Comparison of ENCODE assay signal across 8 cellular contexts in genomic region chr12:110585231-110585799, GRCh38. TPM values are rescaled to one million over a fixed set of nuclear protein-coding genes. Genes with fewer than 3 reads are reported as not detected.
A peak's percentile ranks its signal among the peaks of the same experiment; 100 is the strongest.
DNase-seq lines count a peak whose midpoint lies in the region; ATAC-seq and TF ChIP-seq lines count a peak whose summit lies in the region.

No MANE protein-coding gene starts in this region.

- CTCF ChIA-PET in activated CD4-positive, alpha-beta T cell treated with anti-CD3 and anti-CD28 coated beads, Interleukin-2, amount 10 ng/mL, durations not matched to agents 7 days and 5 days (lab: Charles Lee) = interaction anchor here (1.3 to 2.3 kb wide), 5 partner anchors 9 to 154 kb away, joined by 3 to 15 read pairs (median 8); partner anchors contain the start of genes FAM216A and GPN3

- no peaks in the 10 kb centered on the region for H3K9me3 Mint-ChIP-seq in activated CD4-positive, alpha-beta T cell treated with anti-CD3 and anti-CD28 coated beads, Interleukin-2, amount 10 ng/mL, durations not matched to agents 7 days and 5 days

- POLR2A ChIA-PET in activated CD4-positive, alpha-beta T cell treated with anti-CD3 and anti-CD28 coated beads, Interleukin-2, amount 10 ng/mL, durations not matched to agents 7 days and 5 days (lab: Charles Lee) = interaction anchor here (0.6 kb wide), 2 partner anchors 10 to 63 kb away, joined by 3 to 4 read pairs; no protein-coding TSS in a partner anchor

- H3K27ac ChIP-seq in smooth muscle cell (ENCODE audit: low read depth) = no peak overlapping the region

- H3K27me3 Mint-ChIP-seq in activated CD4-positive, alpha-beta T cell treated with anti-CD3 and anti-CD28 coated beads, Interleukin-2, amount 10 ng/mL, durations not matched to agents 7 days and 5 days = no peaks in the 10 kb centered on the region

- no peaks in the 10 kb centered on the region for H3K9me3 ChIP-seq in smooth muscle cell (replicated peaks; ENCODE audit: low read depth)

- H4K20me1 ChIP-seq in smooth muscle cell (ENCODE audit: low read depth) = peaks cover 24% of the 10 kb centered on the region

- H3K36me3 Mint-ChIP-seq in activated CD4-positive, alpha-beta T cell treated with anti-CD3 and anti-CD28 coated beads, Interleukin-2, amount 10 ng/mL, durations not matched to agents 7 days and 5 days (ENCODE audit: low read depth) = peaks cover 11% of the 10 kb centered on the region

- DNase-seq in HT1080 (ENCODE audit: low read depth) = peak; percentile 19
- DNase-seq in activated CD4-positive, alpha-beta T cell treated with anti-CD3 and anti-CD28 coated beads, Interleukin-2, amount 10 ng/mL, durations not matched to agents 7 days and 5 days = peak; percentile 61
- DNase-seq in fibroblast of peridontal ligament (ENCODE audit: extremely low read depth) = peak; percentile 49
- DNase-seq in smooth muscle cell (lab: John Stamatoyannopoulos, UW; ENCODE audit: unreplicated experiment) = no peak
- DNase-seq in 8988T = no peak

- H3K9ac ChIP-seq in smooth muscle cell (ENCODE audit: low read depth) = no peak overlapping the region

- peaks cover 50% of the 10 kb centered on the region for H3K4me1 Mint-ChIP-seq in activated CD4-positive, alpha-beta T cell treated with anti-CD3 and anti-CD28 coated beads, Interleukin-2, amount 10 ng/mL, durations not matched to agents 7 days and 5 days

- ATAC-seq in GM19395 (IDR thresholded peaks at IDR 0.05; ENCODE audit: unreplicated experiment) (no peak), GM21423 (IDR thresholded peaks at IDR 0.05; ENCODE audit: unreplicated experiment) (no peak), HG03354 (IDR thresholded peaks at IDR 0.05; ENCODE audit: poor library complexity, severe bottlenecking, unreplicated experiment) (no peak)

- H2AFZ ChIP-seq in smooth muscle cell (ENCODE audit: low read depth) = peak overlapping the region; percentile 71

- peak overlapping the region; percentile 43 for H3K4me2 ChIP-seq in smooth muscle cell

- H3K4me1 ChIP-seq in smooth muscle cell (ENCODE audit: low read depth) = peaks cover 6% of the 10 kb centered on the region

- WGBS in smooth muscle cell (ENCODE audit: low lambda C conversion rate) = 30% methylated on average over 7 of the region's 7 CpGs

- peak overlapping the region; percentile 46 for H3K4me3 Mint-ChIP-seq in activated CD4-positive, alpha-beta T cell treated with anti-CD3 and anti-CD28 coated beads, Interleukin-2, amount 10 ng/mL, durations not matched to agents 7 days and 5 days

- peak overlapping the region; percentile 94 for H3K27ac Mint-ChIP-seq in activated CD4-positive, alpha-beta T cell treated with anti-CD3 and anti-CD28 coated beads, Interleukin-2, amount 10 ng/mL, durations not matched to agents 7 days and 5 days

- no peak overlapping the region for H3K4me3 ChIP-seq in smooth muscle cell

- no peaks in the 10 kb centered on the region for H3K27me3 ChIP-seq in smooth muscle cell (ENCODE audit: low read depth)

- H3K36me3 ChIP-seq in smooth muscle cell (ENCODE audit: low read depth) = no peaks in the 10 kb centered on the region

- no peaks in the 10 kb centered on the region for H3F3A ChIP-seq in smooth muscle cell (ENCODE audit: low read depth)

- peaks cover 25% of the 10 kb centered on the region for H3K79me2 ChIP-seq in smooth muscle cell (ENCODE audit: low read depth)

- TF ChIP-seq CTCF in smooth muscle cell (IDR thresholded peaks at IDR 0.05; ENCODE audit: borderline replicate concordance, insufficient read depth, poor library complexity, severe bottlenecking) = no peak

RNA-seq across cellular contexts. Expression of gene PPTC7, which starts 2.2 kb away (rescaled TPM):
- total RNA-seq in HT1080 (2014; rRNA removed; shearing (Covaris generic)) = 5.8 and 14.9 TPM in 2 replicates
- polyA plus RNA-seq in HT1080 (2015; cell fraction: cytosol; rRNA removed) = 17.6 and 24.2 TPM in 2 replicates
- 18.5 and 19.8 TPM in 2 replicates for polyA plus RNA-seq in HT1080 (2015; cell fraction: nucleus; rRNA removed)
- total RNA-seq in activated CD4-positive, alpha-beta T cell treated with anti-CD3 and anti-CD28 coated beads, Interleukin-2, amount 10 ng/mL, durations not matched to agents 7 days and 5 days = 10 to 100 TPM; 25.7 to 29.2 TPM
- total RNA-seq in smooth muscle cell = 8.9 and 9.4 TPM in 2 replicates
- polyA plus RNA-seq in smooth muscle cell = 3.6 and 4.5 TPM in 2 replicates

RNA-seq across cellular contexts. Expression of gene TCTN1, which starts 28.6 kb away (rescaled TPM):
- total RNA-seq in HT1080 (2014; rRNA removed; shearing (Covaris generic)) = 13.1 and 15.9 TPM in 2 replicates
- polyA plus RNA-seq in HT1080 (2015; cell fraction: cytosol; rRNA removed) = 16.2 and 17.4 TPM in 2 replicates
- polyA plus RNA-seq in HT1080 (2015; cell fraction: nucleus; rRNA removed) = 36.1 and 37.3 TPM in 2 replicates
- total RNA-seq in activated CD4-positive, alpha-beta T cell treated with anti-CD3 and anti-CD28 coated beads, Interleukin-2, amount 10 ng/mL, durations not matched to agents 7 days and 5 days = 1 to 10 TPM; 4.3 to 5.2 TPM
- total RNA-seq in smooth muscle cell = 26.4 and 28.4 TPM in 2 replicates
- 22.5 and 26.2 TPM in 2 replicates for polyA plus RNA-seq in smooth muscle cell

Comparison
In these comparisons a context has a peak if more than half of its experiments do, and no peak if none do; other contexts are left out.
1. DNase-seq: peak in HT1080 (single experiment), activated CD4-positive, alpha-beta T cell treated with anti-CD3 and anti-CD28 coated beads, Interleukin-2, amount 10 ng/mL, durations not matched to agents 7 days and 5 days (single experiment) and fibroblast of peridontal ligament (single experiment); none in smooth muscle cell (single experiment) and 8988T (single experiment).